In the genomic region with DNA sequence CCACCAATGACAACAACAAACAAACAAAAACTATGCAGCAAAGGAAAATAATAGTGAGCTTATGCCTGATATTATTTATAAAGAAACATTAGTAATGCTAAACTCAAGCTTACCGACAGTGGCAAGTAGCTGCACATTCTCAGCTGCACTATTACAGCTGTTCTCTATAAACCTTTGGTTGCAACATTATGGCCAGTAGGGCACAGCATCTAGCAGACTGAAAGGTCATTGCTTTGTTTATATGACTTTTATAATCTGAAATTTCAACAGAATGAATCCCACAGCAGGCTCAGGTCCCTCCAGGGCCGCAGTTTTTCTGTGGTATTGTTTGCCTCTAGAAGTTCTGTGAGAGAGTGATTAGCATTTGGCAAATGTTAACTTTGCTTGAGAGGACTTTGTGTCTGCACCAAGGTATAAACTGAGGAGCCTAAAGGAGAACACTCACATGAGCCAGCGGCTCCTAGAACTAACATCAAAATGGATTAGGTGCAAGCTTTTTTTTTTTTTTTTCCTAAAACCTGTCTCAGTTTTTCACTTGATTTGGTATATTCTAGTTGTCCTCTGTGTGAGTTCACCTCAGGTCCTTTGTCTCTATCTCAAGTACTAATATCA, we compare ENCODE assay signal across 20 cellular contexts. TPM values are rescaled to one million over a fixed set of nuclear protein-coding genes. Genes with fewer than 3 reads are reported as not detected.
"Had no signal": no experiment of that assay in that cellular context is flagged by ENCODE, and none has a peak within 500 bp of the region (broad histone marks: within the 10 kb centered on the region; RNA-seq: fewer than 3 reads in every experiment).

No MANE protein-coding gene starts in this region.

- H3K4me3 ChIP-seq: ascending aorta, lower lobe of right lung, pancreas, sigmoid colon, SK-N-MC, tibial nerve had no signal

- DNase-seq: activated CD4-positive, alpha-beta T cell treated with anti-CD3 and anti-CD28 coated beads for 1 hour; activated CD4-positive, alpha-beta T cell treated with anti-CD3 and anti-CD28 coated beads, Interleukin-2, amount 50 U/mL, for 4 hours; activated naive CD4-positive, alpha-beta T cell treated with Interleukin-2 at 50 U/mL for 16 hours; erythroblast; foreskin fibroblast; glutamatergic neuron; immature natural killer cell; lower lobe of right lung; midbrain; pancreas; sigmoid colon; T1000 had no signal

- H3K36me3 ChIP-seq: ascending aorta, lower lobe of right lung, pancreas, sigmoid colon, tibial nerve had no signal

- H3K4me1 ChIP-seq: ascending aorta, lower lobe of right lung, pancreas, tibial nerve had no signal

- H3K27me3 ChIP-seq: ascending aorta, pancreas, sigmoid colon, tibial nerve had no signal

- H3K27ac ChIP-seq: ascending aorta, lower lobe of right lung, pancreas, sigmoid colon, SK-N-MC, tibial nerve had no signal

- H3K9me3 ChIP-seq: ascending aorta, lower lobe of right lung, pancreas, sigmoid colon, tibial nerve had no signal

RNA-seq across cellular contexts. Expression of a gene that starts 58.3 kb away (rescaled TPM):
- total RNA-seq: activated T-helper 17 cell treated with anti-CD3 and anti-CD28 coated beads, Interleukin-2, amount 50 U/mL, for 72 hours; ascending aorta; bronchial epithelial cell; chondrocyte; dermis microvascular lymphatic vessel endothelial cell; lower lobe of right lung; myocyte; pancreas; sigmoid colon; tibial nerve had no signal
- polyA plus RNA-seq: immature natural killer cell, pancreas, sigmoid colon had no signal
